ENCODE assay signal across 20 cellular contexts in genomic region chr12:94139816-94140215, GRCh38.
"Had no signal": no experiment of that assay in that cellular context is flagged by ENCODE, and none has a peak within 500 bp of the region (broad histone marks: within the 10 kb centered on the region; RNA-seq: fewer than 3 reads in every experiment).

No MANE protein-coding gene starts in this region.

- H3K4me3 Mint-ChIP-seq: effector memory CD8-positive, alpha-beta T cell; memory B cell; mesothelial cell of epicardium; naive B cell; natural killer cell treated with Interleukin-12 subunit alpha and Interleukin-12 subunit beta and Interleukin-15 and Interleukin-18, amount 100 ng/mL, for 72 hours; neural crest cell; stimulated activated naive CD8-positive, alpha-beta T cell treated with anti-CD3 and anti-CD28 coated beads, Interleukin-15, amount 100 ng/mL, for 72 hours had no signal

- H3K4me1 ChIP-seq: prostate gland, right atrium auricular region, suprapubic skin, transverse colon, upper lobe of right lung, uterus had no signal

- H3K9me3 ChIP-seq: mucosa of descending colon, prostate gland, right atrium auricular region, suprapubic skin, transverse colon, upper lobe of right lung, uterus had no signal

- H3K36me3 Mint-ChIP-seq: memory B cell; mesothelial cell of epicardium; naive B cell; natural killer cell treated with Interleukin-12 subunit alpha and Interleukin-12 subunit beta and Interleukin-15 and Interleukin-18, amount 100 ng/mL, for 72 hours had no signal

- ATAC-seq: sciatic nerve had no signal

- H3K27ac Mint-ChIP-seq: effector memory CD8-positive, alpha-beta T cell; memory B cell; mesothelial cell of epicardium; naive B cell; stimulated activated naive CD8-positive, alpha-beta T cell treated with anti-CD3 and anti-CD28 coated beads, Interleukin-15, amount 100 ng/mL, for 72 hours had no signal

- H3K4me2 ChIP-seq: smooth muscle cell had no signal

- H3K27ac ChIP-seq: prostate gland, right atrium auricular region, suprapubic skin, transverse colon, upper lobe of right lung, uterus had no signal

- DNase-seq: cortex of kidney, hypothalamus, kidney, naive B cell, upper lobe of right lung, uterus had no signal

- H3K4me1 Mint-ChIP-seq: memory B cell; mesothelial cell of epicardium; neural crest cell; stimulated activated naive CD8-positive, alpha-beta T cell treated with anti-CD3 and anti-CD28 coated beads, Interleukin-15, amount 100 ng/mL, for 72 hours had no signal

- H3K9me3 Mint-ChIP-seq: effector memory CD8-positive, alpha-beta T cell; memory B cell; mesothelial cell of epicardium; naive B cell; natural killer cell treated with Interleukin-12 subunit alpha and Interleukin-12 subunit beta and Interleukin-15 and Interleukin-18, amount 100 ng/mL, for 72 hours; neural crest cell; stimulated activated naive CD8-positive, alpha-beta T cell treated with anti-CD3 and anti-CD28 coated beads, Interleukin-15, amount 100 ng/mL, for 72 hours had no signal

- H3K27me3 Mint-ChIP-seq: effector memory CD8-positive, alpha-beta T cell; memory B cell had no signal

- H3K4me3 ChIP-seq: lung, mucosa of descending colon, prostate gland, right atrium auricular region, smooth muscle cell, suprapubic skin, transverse colon, upper lobe of right lung, uterus had no signal

- H3K36me3 ChIP-seq: prostate gland, right atrium auricular region, suprapubic skin, transverse colon, upper lobe of right lung, uterus had no signal

- H3K27me3 ChIP-seq: right atrium auricular region, suprapubic skin, upper lobe of right lung, uterus had no signal
